Comparison of ENCODE assay signal across 20 cellular contexts in genomic region chr9:87853843-87854242, GRCh38. TPM values are rescaled to one million over a fixed set of nuclear protein-coding genes. Genes with fewer than 3 reads are reported as not detected.
A peak's percentile ranks its signal among the peaks of the same experiment; 100 is the strongest.
DNase-seq lines count a peak whose midpoint lies in the region; FAIRE-seq and TF ChIP-seq lines count a peak whose summit lies in the region.
"Had no signal": no experiment of that assay in that cellular context is flagged by ENCODE, and none has a peak within 500 bp of the region (broad histone marks: within the 10 kb centered on the region; RNA-seq: fewer than 3 reads in every experiment).

No MANE protein-coding gene starts in this region.

- H4K20me1 ChIP-seq in H1 (replicated peaks in 1 of 2; ENCODE audit: control insufficient read depth in 1 of 2, insufficient read depth in 2 of 2, low read length in 2 of 2) = no peaks in the 10 kb centered on the region

- POLR2A ChIA-PET in H1 (lab: Charles Lee; ENCODE audit: partially characterized antibody) = interaction anchor here (0.9 kb wide), 1 partner anchor 137 kb away, joined by 3 read pairs; no protein-coding TSS in a partner anchor

- H3K79me2 ChIP-seq in H1 (ENCODE audit: control insufficient read depth in 1 of 2, insufficient read depth in 2 of 2, low read length in 2 of 2) = no peaks in the 10 kb centered on the region
- no peaks in the 10 kb centered on the region for H3K79me2 ChIP-seq in mesendoderm (ENCODE audit: control insufficient read depth, insufficient read depth, low read length)

- H2BK5ac ChIP-seq in H1 (ENCODE audit: low read depth, low read length) (no peak overlapping the region), mesendoderm (ENCODE audit: low read length) (no peak overlapping the region)

- no peak overlapping the region for H3K14ac ChIP-seq in H1 (ENCODE audit: insufficient read length)

- H3K27me3 ChIP-seq in H1 (replicated peaks in 1 of 4; ENCODE audit: control insufficient read depth in 3 of 4, extremely low read depth in 1 of 4, insufficient read depth in 3 of 4, low read length in 3 of 4) (no peaks in the 10 kb centered on the region), mesendoderm (ENCODE audit: insufficient read depth, low read length, poor library complexity) (no peaks in the 10 kb centered on the region)

- TF ChIP-seq EP300 in H1 (IDR thresholded peaks at IDR 0.05; ENCODE audit: borderline replicate concordance in 1 of 2, low read depth in 2 of 2, low read length in 2 of 2) = no peak

- no peak for TF ChIP-seq CTCF in H1 (IDR thresholded peaks at IDR 0.05; ENCODE audit: control extremely low read depth in 1 of 3, insufficient read depth in 1 of 3, low read depth in 1 of 3, low read length in 3 of 3)

- no peak overlapping the region for H4K91ac ChIP-seq in H1 (replicated peaks; ENCODE audit: insufficient read length, low read length)

- H3K36me3 ChIP-seq in H1 (ENCODE audit: control insufficient read depth in 2 of 4, insufficient read depth in 4 of 4, low read length in 3 of 4) (no peaks in the 10 kb centered on the region), mesendoderm (ENCODE audit: control insufficient read depth, insufficient read depth, low read length) (no peaks in the 10 kb centered on the region)

- H3K18ac ChIP-seq in H1 (ENCODE audit: extremely low read depth, low read length) = no peak overlapping the region
- no peak overlapping the region for H3K18ac ChIP-seq in mesendoderm (ENCODE audit: low read length)

- no peak overlapping the region for H2BK12ac ChIP-seq in H1 (ENCODE audit: low read depth, low read length)

- no peak for TF ChIP-seq POLR2A in H1 (IDR thresholded peaks at IDR 0.05; ENCODE audit: control extremely low read depth in 1 of 2, low read depth in 2 of 2, low read length in 2 of 2)

- DNase-seq in DMS 273 (lab: John Stamatoyannopoulos, UW; ENCODE audit: unreplicated experiment) = peak; percentile 93
- DNase-seq in NCI-H524 (lab: John Stamatoyannopoulos, UW) = peak; percentile 76 to 87
- DNase-seq in H1 (ENCODE audit: low read depth in 1 of 2, low spot score in 2 of 2) = no peak
- DNase-seq in mesendoderm = peak; percentile 19
- DNase-seq in NCI-H1930 (lab: John Stamatoyannopoulos, UW) = no peak
- DNase-seq in foreskin melanocyte = no peak
- DNase-seq in NCI-H2107 treated with DMSO at 0.1 percent for 48 hours (lab: John Stamatoyannopoulos, UW; ENCODE audit: unreplicated experiment) = no peak
- DNase-seq: ACHN; CD4-positive, alpha-beta T cell; H9; IMR-90; Kasumi-1; NCI-H1417 treated with DMSO at 0.1 percent for 48 hours; NCI-H2081; NCI-H774; SIG-M5; SW 1271 had no signal

- 89% methylated on average over 1 of the region's 1 CpG; no CpG with 5 or more reads in 1 of the 2 experiments for WGBS in H1 (ENCODE audit: extremely low coverage in 1 of 2, insufficient coverage in 1 of 2, insufficient read length in 1 of 2, insufficient replicate concordance in 2 of 2, low coverage in 1 of 2, low lambda C conversion rate in 2 of 2, missing lambda C conversion rate in 1 of 2), 2 experiments
- WGBS in mesendoderm (ENCODE audit: extremely low coverage, insufficient coverage, low lambda C conversion rate) = no CpG with 5 or more reads among the region's 1 CpG

- TF ChIP-seq RAD21 in H1 (IDR thresholded peaks at IDR 0.05 in 1 of 2, conservative IDR thresholded peaks at IDR 0.05 in 1 of 2; ENCODE audit: low read depth in 2 of 2, low read length in 2 of 2) = no peak

- peaks cover 0 to 5% (median 0%) of the 10 kb centered on the region in 4 experiments; a peak in 3 of 7 replicates for H3K4me1 ChIP-seq in H1 (replicated peaks in 1 of 4; ENCODE audit: control insufficient read depth in 3 of 4, insufficient read depth in 4 of 4, low read length in 3 of 4)
- H3K4me1 ChIP-seq in mesendoderm (ENCODE audit: control insufficient read depth, low read depth, low read length) = no peaks in the 10 kb centered on the region

- H4K8ac ChIP-seq in H1 (ENCODE audit: extremely low read depth, insufficient read depth, low read length) = no peak overlapping the region
- H4K8ac ChIP-seq in mesendoderm (ENCODE audit: low read depth, low read length) = no peak overlapping the region

- no peak overlapping the region for H2BK20ac ChIP-seq in H1 (ENCODE audit: low read length)

- CTCF ChIA-PET in H1 (lab: Charles Lee; ENCODE audit: partially characterized antibody) = interaction anchor here (1.1 kb wide), 1 partner anchor 10 kb away, joined by 3 read pairs; no protein-coding TSS in a partner anchor

- H2BK15ac ChIP-seq in H1 (ENCODE audit: low read length) = no peak overlapping the region
- no peak overlapping the region for H2BK15ac ChIP-seq in mesendoderm (replicated peaks; ENCODE audit: low read depth)

- no peak overlapping the region for H3K4ac ChIP-seq in H1 (replicated peaks; ENCODE audit: insufficient read length, low read depth, low read length)
- H3K4ac ChIP-seq in mesendoderm (ENCODE audit: low read depth, low read length) = no peak overlapping the region

- H3K23me2 ChIP-seq in H1 (ENCODE audit: low read depth, low read length) = no peaks in the 10 kb centered on the region

- peaks cover 5 to 15% of the 10 kb centered on the region in 2 experiments; a peak in 1 of 4 replicates for H3K9me3 ChIP-seq in H1 (ENCODE audit: insufficient read depth in 2 of 2, low read depth in 1 of 2, low read length in 1 of 2)

- H2AK5ac ChIP-seq in H1 (ENCODE audit: low read depth, low read length) (no peak overlapping the region), mesendoderm (ENCODE audit: low read length) (no peak overlapping the region)

- H3K27ac ChIP-seq in H1 (ENCODE audit: low read depth, low read length) (no peak overlapping the region), mesendoderm (ENCODE audit: low read depth, low read length) (no peak overlapping the region)

- H2AFZ ChIP-seq in H1 (ENCODE audit: low read length) = peak overlapping the region; percentile 51; the same call in 1 of the 2 replicates

- no peak overlapping the region for H4K5ac ChIP-seq in H1 (ENCODE audit: insufficient read length, low read depth, low read length)
- no peak overlapping the region for H4K5ac ChIP-seq in mesendoderm (ENCODE audit: low read length)

- H2BK120ac ChIP-seq in H1 (replicated peaks; ENCODE audit: low read depth, low read length) = no peak overlapping the region
- H2BK120ac ChIP-seq in mesendoderm (ENCODE audit: low read depth, low read length) = no peak overlapping the region

- H3K56ac ChIP-seq in H1 (replicated peaks; ENCODE audit: insufficient read length, low read depth, low read length) (no peak overlapping the region), mesendoderm (ENCODE audit: low read length) (no peak overlapping the region)

- H3K9ac ChIP-seq in H1 (replicated peaks in 1 of 4; ENCODE audit: extremely low read depth in 1 of 4, low read depth in 3 of 4, low read length in 3 of 4) (no peak overlapping the region), mesendoderm (ENCODE audit: low read length) (no peak overlapping the region)

- peak; percentile 42 for FAIRE-seq in H1 (lab: Jason Lieb, UNC)
- FAIRE-seq: D721Med had no signal

- no peak overlapping the region for H3K4me3 ChIP-seq in H1 (ENCODE audit: extremely low read depth in 1 of 4, insufficient read depth in 2 of 4, low read depth in 3 of 4, low read length in 4 of 4)
- H3K4me3 ChIP-seq in mesendoderm (ENCODE audit: low read length) = no peak overlapping the region

- H3K79me1 ChIP-seq in H1 (ENCODE audit: low read depth, low read length) (no peaks in the 10 kb centered on the region), mesendoderm (ENCODE audit: low read length) (no peaks in the 10 kb centered on the region)

- no peak overlapping the region for H3K4me2 ChIP-seq in H1 (ENCODE audit: insufficient read depth in 1 of 2, low read depth in 2 of 2, low read length in 2 of 2)
- no peak overlapping the region for H3K4me2 ChIP-seq in mesendoderm (ENCODE audit: low read length)

- H3K23ac ChIP-seq in H1 (ENCODE audit: insufficient read length) = no peak overlapping the region
- no peak overlapping the region for H3K23ac ChIP-seq in mesendoderm (ENCODE audit: low read length)

TF ChIP-seq in H1, 55 proteins besides CTCF, POLR2A, EP300 and RAD21:
- no peak for TF ChIP-seq ZNF274 (IDR thresholded peaks at IDR 0.05; ENCODE audit: borderline replicate concordance, extremely low read depth, low read length)
- no peak for TF ChIP-seq CREB1 (IDR thresholded peaks at IDR 0.05)
- no peak for TF ChIP-seq SUZ12 (IDR thresholded peaks at IDR 0.05; ENCODE audit: low read length)
TF ChIP-seq in H1: peak in this region for 0.

RNA-seq across cellular contexts. Expression of gene SPATA31E1, which starts 28.8 kb away (rescaled TPM):
- 0.09 TPM in 1 of 2 replicates, not detected in the other for total RNA-seq in H1 (2021; fragmentation: NEBNext Ultra II Directional; extraction: Animal tissue kit (Norgen Biotek cat#: 25700))
- polyA plus RNA-seq in H1 (2011; rRNA removed) = 0.05 and 0.09 TPM in 2 replicates
- polyA plus RNA-seq in H1 (2011; cell fraction: cytosol; rRNA removed) = 0.08 TPM
- 0.24 TPM for polyA plus RNA-seq in H1 (2011; cell fraction: nucleus; rRNA removed)
- polyA plus RNA-seq in H1 (2012, experiment 1 of 2) = 0.08 to 0.14 TPM (median 0.08 TPM) in 3 of 4 replicates, not detected in the other
- 0.04 TPM for polyA plus RNA-seq in H1 (2012, experiment 2 of 2)
- polyA plus RNA-seq in H1 (2013, experiment 1 of 2) = 0.08 TPM
- polyA plus RNA-seq in H1 (2013, experiment 2 of 2) = 0.06 TPM
- polyA minus RNA-seq in H1 (2011; rRNA and poly(A)+ RNA removed) = 0.22 and 0.32 TPM in 2 replicates
- polyA minus RNA-seq in H1 (2011; cell fraction: cytosol; rRNA and poly(A)+ RNA removed) = not detected
- 0.60 TPM for polyA minus RNA-seq in H1 (2011; cell fraction: nucleus; rRNA and poly(A)+ RNA removed)
- 0.03 TPM for polyA plus RNA-seq in mesendoderm (2013, experiment 1 of 2)
- polyA plus RNA-seq in mesendoderm (2013, experiment 2 of 2) = 0.01 TPM
- total RNA-seq: CD4-positive, alpha-beta T cell; Daoy; HT-29; IMR-90 had no signal

Comparison
In these comparisons a context has a peak if more than half of its experiments do, and no peak if none do; other contexts are left out.
1. DNase-seq: peak in DMS 273 (single experiment), NCI-H524 (2 of 2) and mesendoderm (single experiment); none in H1 (0 of 2), NCI-H1930 (0 of 2), foreskin melanocyte (single experiment) and NCI-H2107 treated with DMSO at 0.1 percent for 48 hours (single experiment).